ENCODE assay signal across 8 cellular contexts in genomic region chr12:6430124-6430989, GRCh38. TPM values are rescaled to one million over a fixed set of nuclear protein-coding genes. Genes with fewer than 3 reads are reported as not detected.
DNase-seq lines count a peak whose midpoint lies in the region; ATAC-seq and TF ChIP-seq lines count a peak whose summit lies in the region.

No MANE protein-coding gene starts in this region.

- no peaks in the 10 kb centered on the region for H3K36me3 ChIP-seq in Caco-2 (ENCODE audit: control insufficient read depth, insufficient read depth, low read length)
- no peaks in the 10 kb centered on the region for H3K36me3 ChIP-seq in neutrophil

- no peak for TF ChIP-seq CTCF in Caco-2 (IDR thresholded peaks at IDR 0.05; ENCODE audit: insufficient read depth in 1 of 2, low read depth in 1 of 2, low read length in 1 of 2, severe bottlenecking in 1 of 2, unreplicated experiment in 1 of 2)
- TF ChIP-seq CTCF in fibroblast of the aortic adventitia (IDR thresholded peaks at IDR 0.05; ENCODE audit: insufficient read depth, low read length) = no peak
- peak; percentile 5 for TF ChIP-seq CTCF in neutrophil (IDR thresholded peaks at IDR 0.05)

- H3K27me3 Mint-ChIP-seq in Caco-2 (ENCODE audit: insufficient read depth, unreplicated experiment) = no peaks in the 10 kb centered on the region

- no peak overlapping the region for H3K4me3 ChIP-seq in Caco-2 (ENCODE audit: low read depth, low read length)
- H3K4me3 ChIP-seq in fibroblast of the aortic adventitia (ENCODE audit: low read depth, low read length) = peak overlapping the region; percentile 47
- H3K4me3 ChIP-seq in neutrophil (ENCODE audit: low read depth in 1 of 2, low read length in 1 of 2) = peak overlapping the region; percentile 35 to 49

- DNase-seq in Caco-2 (peak; percentile 21 to 50), NCI-H146 (lab: John Stamatoyannopoulos, UW) (peak; percentile 59), activated T-cell treated with anti-CD3 and anti-CD28 coated beads for 4 hours (peak; percentile 53), fibroblast of the aortic adventitia (ENCODE audit: low read depth) (peak; percentile 100), iPS-NIHi11 (ENCODE audit: low spot score) (no peak), NCI-H526 treated with DMSO at 0.1 percent for 48 hours (lab: John Stamatoyannopoulos, UW) (no peak)

- no peaks in the 10 kb centered on the region for H3K9me3 Mint-ChIP-seq in Caco-2 (ENCODE audit: unreplicated experiment)

- peak overlapping the region; percentile 40 for H3K27ac Mint-ChIP-seq in Caco-2 (ENCODE audit: unreplicated experiment)

- H3K9me3 ChIP-seq in Caco-2 (no peaks in the 10 kb centered on the region), neutrophil (no peaks in the 10 kb centered on the region)

- H3K27me3 ChIP-seq in Caco-2 (replicated peaks; ENCODE audit: control insufficient read depth, insufficient read depth, low read length) (no peaks in the 10 kb centered on the region), neutrophil (no peaks in the 10 kb centered on the region)

- POLR2A ChIA-PET in Caco-2 (lab: Charles Lee) = no interaction called here

- peaks cover 12% of the 10 kb centered on the region; the same call in 1 of the 2 replicates for H3K4me1 ChIP-seq in Caco-2
- peaks cover 21 to 31% of the 10 kb centered on the region in 2 experiments for H3K4me1 ChIP-seq in neutrophil (ENCODE audit: control insufficient read depth in 1 of 2, insufficient read depth in 1 of 2, low read depth in 1 of 2, low read length in 1 of 2)

- CTCF ChIA-PET in Caco-2 (lab: Charles Lee) = no interaction called here

- peak overlapping the region; percentile 18 for H3K4me3 Mint-ChIP-seq in Caco-2 (ENCODE audit: unreplicated experiment)

- H3K27ac ChIP-seq in neutrophil = peak overlapping the region; percentile 66

- H3K36me3 Mint-ChIP-seq in Caco-2 (ENCODE audit: insufficient read depth, unreplicated experiment) = no peaks in the 10 kb centered on the region

- H3K4me1 Mint-ChIP-seq in Caco-2 (ENCODE audit: low read depth, unreplicated experiment) = peaks cover 11% of the 10 kb centered on the region

- intact Hi-C loops in Caco-2 (cut with micrococcal nuclease; ENCODE audit: unreplicated experiment) = no loop called here

- no TSS peak for BruUV-seq in Caco-2 (replicated peaks; lab: Mats Ljungman, UMichigan)

- no peak for ATAC-seq in HG02763 (IDR thresholded peaks at IDR 0.05; ENCODE audit: unreplicated experiment)

RNA-seq across cellular contexts. Expression of gene CD27, which starts 14.4 kb away (rescaled TPM):
- total RNA-seq in Caco-2 (2022) (not detected in 2 replicates), fibroblast of the aortic adventitia (ENCODE audit: low replicate concordance) (0.18 TPM in 1 of 2 replicates, not detected in the other)

RNA-seq across cellular contexts. Expression of gene TAPBPL, which starts 21.5 kb away (rescaled TPM):
- total RNA-seq in Caco-2 (2022) (9.1 and 9.7 TPM in 2 replicates), fibroblast of the aortic adventitia (ENCODE audit: low replicate concordance) (8.9 and 19.7 TPM in 2 replicates)

RNA-seq across cellular contexts. Expression of gene VAMP1, which starts 40.1 kb away (rescaled TPM):
- total RNA-seq in Caco-2 (2022) = 8.4 and 9.7 TPM in 2 replicates
- 9.0 and 26.6 TPM in 2 replicates for total RNA-seq in fibroblast of the aortic adventitia (ENCODE audit: low replicate concordance)

RNA-seq across cellular contexts. Expression of gene LTBR, which starts 46.4 kb away (rescaled TPM):
- total RNA-seq in Caco-2 (2022) (194 and 197 TPM in 2 replicates), fibroblast of the aortic adventitia (ENCODE audit: low replicate concordance) (71.8 and 93.7 TPM in 2 replicates)

RNA-seq across cellular contexts. Expression of gene SCNN1A, which starts 55.0 kb away (rescaled TPM):
- total RNA-seq in Caco-2 (2022) = 52.6 and 53.5 TPM in 2 replicates
- total RNA-seq in fibroblast of the aortic adventitia (ENCODE audit: low replicate concordance) = under 0.01 TPM in 1 of 2 replicates, not detected in the other

Comparison
In these comparisons a context has a peak if more than half of its experiments do, and no peak if none do; other contexts are left out.
1. DNase-seq: peak in Caco-2 (2 of 2), NCI-H146 (single experiment), activated T-cell treated with anti-CD3 and anti-CD28 coated beads for 4 hours (single experiment) and fibroblast of the aortic adventitia (single experiment); none in iPS-NIHi11 (single experiment) and NCI-H526 treated with DMSO at 0.1 percent for 48 hours (single experiment).